Comparison of ENCODE assay signal across 15 cellular contexts in the genomic region with DNA sequence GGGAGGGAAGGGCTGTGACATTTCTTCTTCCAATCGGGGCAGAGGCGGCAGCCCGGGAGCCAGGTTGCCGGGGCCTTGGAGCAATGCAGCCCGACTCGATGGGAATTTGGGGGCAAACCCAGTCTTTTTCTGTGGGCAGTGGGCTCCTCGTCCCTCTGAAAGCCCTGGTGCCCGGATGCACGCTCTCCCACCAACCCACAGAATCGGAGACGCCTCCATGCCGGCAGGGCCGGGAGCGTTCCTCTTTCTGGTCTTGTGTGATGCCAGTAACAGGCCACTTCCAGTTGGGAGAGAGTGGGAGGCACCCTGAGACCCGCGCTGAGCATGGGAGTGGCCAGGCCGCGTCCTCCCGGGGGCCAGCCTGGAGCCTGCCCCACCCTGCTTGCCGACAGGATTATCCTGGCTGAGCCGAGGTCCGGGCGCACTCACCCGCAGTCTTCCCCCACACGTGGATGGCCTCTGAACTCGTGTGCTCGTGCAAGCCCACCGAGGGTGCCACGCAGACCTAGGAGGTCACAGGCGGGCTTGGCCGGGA. TPM values are rescaled to one million over a fixed set of nuclear protein-coding genes. Genes with fewer than 3 reads are reported as not detected.
DNase-seq lines count a peak whose midpoint lies in the region; TF ChIP-seq lines count a peak whose summit lies in the region.
"Had no signal": no experiment of that assay in that cellular context is flagged by ENCODE, and none has a peak within 500 bp of the region (broad histone marks: within the 10 kb centered on the region; RNA-seq: fewer than 3 reads in every experiment).

No MANE protein-coding gene starts in this region.

- no peaks in the 10 kb centered on the region for H3K36me3 Mint-ChIP-seq in activated naive CD4-positive, alpha-beta T cell treated with anti-CD3 and anti-CD28 coated beads for 36 hours (ENCODE audit: low read depth)
- H3K36me3 Mint-ChIP-seq: CD4-positive, CD25-positive, alpha-beta regulatory T cell had no signal

- intact Hi-C loops in dorsolateral prefrontal cortex (cut with DNase I) = no loop called here
- intact Hi-C loops in activated naive CD4-positive, alpha-beta T cell treated with anti-CD3 and anti-CD28 coated beads for 36 hours (cut with micrococcal nuclease) = no loop called here

- DNase-seq in WERI-Rb-1 = peak; percentile 92
- DNase-seq in dorsolateral prefrontal cortex = no peak
- no peak for DNase-seq in caudate nucleus (lab: John Stamatoyannopoulos, UW)
- DNase-seq in NCI-H146 treated with DMSO at 0.1 percent for 48 hours (lab: John Stamatoyannopoulos, UW; ENCODE audit: unreplicated experiment) = no peak
- DNase-seq in activated naive CD4-positive, alpha-beta T cell treated with anti-CD3 and anti-CD28 coated beads for 36 hours = no peak
- DNase-seq: ACHN; BE2C; Caco-2; CD4-positive, CD25-positive, alpha-beta regulatory T cell; DMS153; DMS79; GF-D8; GOT3 had no signal

- H3K27ac Mint-ChIP-seq in activated naive CD4-positive, alpha-beta T cell treated with anti-CD3 and anti-CD28 coated beads for 36 hours = no peak overlapping the region
- H3K27ac Mint-ChIP-seq: CD4-positive, CD25-positive, alpha-beta regulatory T cell had no signal

- CTCF ChIA-PET in HEK293 (lab: Yijun Ruan, JAX) = no interaction called here
- CTCF ChIA-PET in activated naive CD4-positive, alpha-beta T cell treated with anti-CD3 and anti-CD28 coated beads for 36 hours (lab: Charles Lee) = no interaction called here

- H3K27me3 Mint-ChIP-seq in activated naive CD4-positive, alpha-beta T cell treated with anti-CD3 and anti-CD28 coated beads for 36 hours (ENCODE audit: low read depth) = peaks cover 26% of the 10 kb centered on the region

- H3K4me1 Mint-ChIP-seq in activated naive CD4-positive, alpha-beta T cell treated with anti-CD3 and anti-CD28 coated beads for 36 hours (ENCODE audit: low read depth) = no peaks in the 10 kb centered on the region

- POLR2A ChIA-PET in HEK293 (lab: Yijun Ruan, JAX) = interaction anchor here (0.6 kb wide), 1 partner anchor 152 kb away, joined by 3 read pairs; no protein-coding TSS in a partner anchor

- H3K4me3 ChIP-seq in HEK293 (ENCODE audit: low read depth, low read length) (no peak overlapping the region), WERI-Rb-1 (ENCODE audit: low read depth, low read length) (peak overlapping the region; percentile 31), dorsolateral prefrontal cortex (peak overlapping the region in 31 of 59 donors; percentile 0 to 42 (median 20))
- H3K4me3 ChIP-seq: GM12878 had no signal

- TF ChIP-seq CTCF in HEK293 (tag by site-specific recombination; IDR thresholded peaks at IDR 0.05) (no peak), WERI-Rb-1 (IDR thresholded peaks at IDR 0.05; ENCODE audit: low read depth, low read length) (no peak), dorsolateral prefrontal cortex (IDR thresholded peaks at IDR 0.05 in 54 of 56, conservative IDR thresholded peaks at IDR 0.05 in 2 of 56; ENCODE audit: low read depth in 1 of 56, partially characterized antibody in 56 of 56) (no peak)

- H3K9me3 Mint-ChIP-seq in activated naive CD4-positive, alpha-beta T cell treated with anti-CD3 and anti-CD28 coated beads for 36 hours = no peaks in the 10 kb centered on the region
- H3K9me3 Mint-ChIP-seq: CD4-positive, CD25-positive, alpha-beta regulatory T cell had no signal

- no peaks in the 10 kb centered on the region for H3K9me3 ChIP-seq in HEK293 (ENCODE audit: control insufficient read depth, insufficient read depth, low read depth, low read length)
- no peaks in the 10 kb centered on the region for H3K9me3 ChIP-seq in WERI-Rb-1 (ENCODE audit: severe bottlenecking)
- H3K9me3 ChIP-seq: BE2C, Caco-2 had no signal

- H3K27me3 ChIP-seq in WERI-Rb-1 (ENCODE audit: insufficient read depth, low read depth, severe bottlenecking) (no peaks in the 10 kb centered on the region), dorsolateral prefrontal cortex (peaks cover 0 to 7% (median 0%) of the 10 kb centered on the region in 45 donors)
- H3K27me3 ChIP-seq: BE2C had no signal

- H3K36me3 ChIP-seq in HEK293 (ENCODE audit: control insufficient read depth in 2 of 2, insufficient read depth in 1 of 2, low read length in 2 of 2) (no peaks in the 10 kb centered on the region), WERI-Rb-1 (peaks cover 91% of the 10 kb centered on the region)

- H3K27ac ChIP-seq in HEK293 (ENCODE audit: extremely low read depth, low read depth, low read length) (no peak overlapping the region), WERI-Rb-1 (peak overlapping the region; percentile 90), dorsolateral prefrontal cortex (peak overlapping the region in 52 of 59 donors; percentile 15 to 87 (median 66)), caudate nucleus (ENCODE audit: low read depth, low read length) (no peak overlapping the region)

- no peaks in the 10 kb centered on the region for H3K4me1 ChIP-seq in HEK293 (ENCODE audit: control insufficient read depth, insufficient read depth, low read length)
- H3K4me1 ChIP-seq: BE2C, Caco-2 had no signal

- H3K4me3 Mint-ChIP-seq in activated naive CD4-positive, alpha-beta T cell treated with anti-CD3 and anti-CD28 coated beads for 36 hours = no peak overlapping the region
- H3K4me3 Mint-ChIP-seq: CD4-positive, CD25-positive, alpha-beta regulatory T cell had no signal

TF ChIP-seq in HEK293, 187 proteins besides CTCF, POLR2A, EP300 and RAD21:
- TF ChIP-seq ZNF677 (tag by site-specific recombination; IDR thresholded peaks at IDR 0.05) (no peak), KLF1 (tag by site-specific recombination; IDR thresholded peaks at IDR 0.05) (peak; percentile 29; the same call in 1 of the 2 replicates)

RNA-seq across cellular contexts. Expression of a gene that starts 17.8 kb away (rescaled TPM):
- total RNA-seq in dorsolateral prefrontal cortex = 1,000 to 10,000 TPM in 2 of 120 experiments, 100 to 1,000 TPM in 118; 171 to 1,128 (median 638) TPM
- not detected for total RNA-seq in activated naive CD4-positive, alpha-beta T cell treated with anti-CD3 and anti-CD28 coated beads for 36 hours
- total RNA-seq: Caco-2; CD4-positive, CD25-positive, alpha-beta regulatory T cell; GM12878 had no signal

Comparison
In these comparisons a context has a peak if more than half of its experiments do, and no peak if none do; other contexts are left out.
1. H3K27ac ChIP-seq: peak in WERI-Rb-1 (single experiment) and dorsolateral prefrontal cortex (52 of 59); none in HEK293 (single experiment) and caudate nucleus (single experiment).
2. RNA of a gene that starts 17.8 kb away (total RNA-seq): 171 to 1,128 TPM in dorsolateral prefrontal cortex; not detected in activated naive CD4-positive, alpha-beta T cell treated with anti-CD3 and anti-CD28 coated beads for 36 hours; every median in the first group is over 100 times any median in the second.